In the genomic region with DNA sequence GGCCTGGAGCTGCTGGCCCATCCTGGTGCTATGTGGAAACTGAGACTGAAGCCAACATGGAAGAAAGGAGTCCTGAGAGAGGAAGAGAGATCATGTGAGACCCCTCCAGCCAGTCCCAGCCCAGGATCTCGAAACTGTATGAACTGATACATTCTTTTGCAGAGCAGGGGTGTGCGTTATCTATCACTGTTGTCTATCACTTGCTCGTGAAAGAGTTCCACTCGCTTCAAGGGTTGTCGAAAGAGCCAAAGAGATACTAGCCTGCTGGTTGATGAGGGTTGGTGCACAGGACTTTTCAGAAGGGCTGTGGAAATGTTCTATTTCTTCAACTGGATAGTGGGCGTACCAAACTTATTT, we compare ENCODE assay signal across 14 cellular contexts.
"Had no signal": no experiment of that assay in that cellular context is flagged by ENCODE, and none has a peak within 500 bp of the region (broad histone marks: within the 10 kb centered on the region; RNA-seq: fewer than 3 reads in every experiment).

No MANE protein-coding gene starts in this region.

- H3K4me3 ChIP-seq: esophagus squamous epithelium, heart left ventricle, lower lobe of right lung, mucosa of descending colon, psoas muscle had no signal

- H3K27me3 Mint-ChIP-seq: activated CD4-positive, alpha-beta memory T cell treated with anti-CD3 and anti-CD28 coated beads, Interleukin-2, amount 10 ng/mL, durations not matched to agents 7 days and 5 days; activated naive CD8-positive, alpha-beta T cell had no signal

- H3K9me3 Mint-ChIP-seq: activated CD4-positive, alpha-beta memory T cell treated with anti-CD3 and anti-CD28 coated beads, Interleukin-2, amount 10 ng/mL, durations not matched to agents 7 days and 5 days; natural killer cell had no signal

- H3K4me3 Mint-ChIP-seq: activated CD4-positive, alpha-beta memory T cell treated with anti-CD3 and anti-CD28 coated beads, Interleukin-2, amount 10 ng/mL, durations not matched to agents 7 days and 5 days; activated naive CD8-positive, alpha-beta T cell; natural killer cell had no signal

- H3K27ac Mint-ChIP-seq: activated CD4-positive, alpha-beta memory T cell treated with anti-CD3 and anti-CD28 coated beads, Interleukin-2, amount 10 ng/mL, durations not matched to agents 7 days and 5 days; activated naive CD8-positive, alpha-beta T cell; natural killer cell had no signal

- H3K36me3 Mint-ChIP-seq: activated naive CD8-positive, alpha-beta T cell; natural killer cell had no signal

- H3K4me1 Mint-ChIP-seq: activated CD4-positive, alpha-beta memory T cell treated with anti-CD3 and anti-CD28 coated beads, Interleukin-2, amount 10 ng/mL, durations not matched to agents 7 days and 5 days; natural killer cell had no signal

- H3K36me3 ChIP-seq: esophagus squamous epithelium, heart left ventricle, lower lobe of right lung had no signal

- ATAC-seq: mucosa of descending colon, natural killer cell had no signal

- H3K9me3 ChIP-seq: esophagus squamous epithelium, heart left ventricle, lower lobe of right lung, mucosa of descending colon, psoas muscle had no signal

- H3K27me3 ChIP-seq: esophagus squamous epithelium, heart left ventricle had no signal

- DNase-seq: activated CD4-positive, alpha-beta memory T cell treated with anti-CD3 and anti-CD28 coated beads, Interleukin-2, amount 10 ng/mL, durations not matched to agents 7 days and 5 days; activated gamma-delta T cell; activated T-cell treated with anti-CD3 and anti-CD28 coated beads, Interleukin-2, amount 50 U/mL, for 48 hours; esophagus squamous epithelium; foreskin fibroblast; lower lobe of right lung; mucosa of descending colon; natural killer cell; psoas muscle; stimulated activated CD4-positive, alpha-beta T cell treated with anti-CD3 and anti-CD28 coated beads, Interleukin-12 subunit alpha, Interleukin-12 subunit beta, amount 100 ng/mL, for 4 hours; stimulated activated naive CD4-positive, alpha-beta T cell; T1000 had no signal

- H3K27ac ChIP-seq: esophagus squamous epithelium, lower lobe of right lung, psoas muscle had no signal
